14 cellular contexts compared by ENCODE assay signal in the genomic region with DNA sequence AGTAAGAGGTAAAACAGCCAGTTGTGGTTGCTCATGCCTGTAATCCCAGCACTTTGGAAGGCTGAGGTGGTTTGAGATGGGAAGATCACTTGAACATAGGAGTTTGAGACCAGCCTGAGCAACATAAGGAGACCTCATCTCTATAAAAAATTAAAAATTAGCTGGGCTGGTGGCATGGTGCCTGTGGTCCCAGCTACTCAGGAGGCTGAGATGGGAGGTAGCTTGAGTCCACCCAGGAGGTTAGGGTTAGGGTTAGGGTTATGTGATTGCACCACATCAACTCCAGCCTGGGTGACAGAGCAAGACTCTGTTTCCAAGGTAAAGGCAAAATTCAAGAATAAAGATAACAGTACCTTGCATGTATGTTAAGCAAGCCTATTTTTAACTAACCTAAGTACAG. TPM values are rescaled to one million over a fixed set of nuclear protein-coding genes. Genes with fewer than 3 reads are reported as not detected.
DNase-seq lines count a peak whose midpoint lies in the region; ATAC-seq and TF ChIP-seq lines count a peak whose summit lies in the region.
"Had no signal": no experiment of that assay in that cellular context is flagged by ENCODE, and none has a peak within 500 bp of the region (broad histone marks: within the 10 kb centered on the region; RNA-seq: fewer than 3 reads in every experiment).

No MANE protein-coding gene starts in this region.

- DNase-seq in GM12864 (ENCODE audit: low read depth), result no peak
- peak; percentile 56 for DNase-seq in NB4 (ENCODE audit: low read depth)
- DNase-seq in central memory CD8-positive, alpha-beta T cell (ENCODE audit: low spot score in 2 of 2), result no peak
- DNase-seq in spleen, result no peak
- DNase-seq in stimulated activated CD4-positive, alpha-beta T cell treated with anti-CD3 and anti-CD28 coated beads, Interleukin-12 subunit alpha, Interleukin-12 subunit beta, amount 100 ng/mL, for 4 hours, result no peak
- DNase-seq: activated gamma-delta T cell treated with Interleukin-2 at 50 U/mL for 16 hours; NCI-H1105 treated with DMSO at 0.1 percent for 48 hours; SHP77 treated with DMSO at 0.1 percent for 48 hours; stimulated activated CD4-positive, alpha-beta T cell treated with anti-CD3 and anti-CD28 coated beads, Interleukin-4, amount 100 ng/mL, for 4 hours had no signal

- peak overlapping the region in 7 of 8 donors; percentile 69 to 93 (median 86) for H3K27ac ChIP-seq in spleen

- no peak for ATAC-seq in central memory CD8-positive, alpha-beta T cell (replicated peaks; ENCODE audit: extremely low read depth, poor library complexity, severe bottlenecking)
- ATAC-seq in GM18502 (IDR thresholded peaks at IDR 0.05; ENCODE audit: poor library complexity, unreplicated experiment), result no peak
- ATAC-seq in GM19023 (IDR thresholded peaks at IDR 0.05; ENCODE audit: unreplicated experiment), result no peak
- ATAC-seq: WTC11 had no signal

- no peaks in the 10 kb centered on the region for H3K27me3 Mint-ChIP-seq in central memory CD8-positive, alpha-beta T cell

- no peaks in the 10 kb centered on the region for H3K36me3 ChIP-seq in spleen
- H3K36me3 ChIP-seq: HAP-1 had no signal

- no peaks in the 10 kb centered on the region for H3K9me3 Mint-ChIP-seq in central memory CD8-positive, alpha-beta T cell

- peak overlapping the region; percentile 15; the same call in 1 of the 2 replicates for H3K4me3 ChIP-seq in GM12864 (ENCODE audit: low read depth, low read length)
- peak overlapping the region; percentile 81 for H3K4me3 ChIP-seq in NB4 (ENCODE audit: low read depth, low read length)
- peak overlapping the region in 4 of 8 donors; percentile 21 to 65 (median 22) for H3K4me3 ChIP-seq in spleen
- H3K4me3 ChIP-seq: HAP-1 had no signal

- H3K4me1 Mint-ChIP-seq in central memory CD8-positive, alpha-beta T cell, result peaks cover 48% of the 10 kb centered on the region
- H3K4me1 Mint-ChIP-seq: WTC11 had no signal

- peaks cover 0 to 78% (median 38%) of the 10 kb centered on the region in 6 donors for H3K4me1 ChIP-seq in spleen
- H3K4me1 ChIP-seq: HAP-1 had no signal

- TF ChIP-seq CTCF in GM12864 (IDR thresholded peaks at IDR 0.05; ENCODE audit: low read depth, low read length, missing control alignments), result no peak
- TF ChIP-seq CTCF in NB4 (IDR thresholded peaks at IDR 0.05; ENCODE audit: low read depth, low read length), result no peak
- no peak for TF ChIP-seq CTCF in spleen (IDR thresholded peaks at IDR 0.05 in 8 of 11, conservative IDR thresholded peaks at IDR 0.05 in 3 of 11)

- no peaks in the 10 kb centered on the region for H3K9me3 ChIP-seq in spleen
- H3K9me3 ChIP-seq: HAP-1 had no signal

- peak overlapping the region; percentile 79 for H3K4me3 Mint-ChIP-seq in central memory CD8-positive, alpha-beta T cell
- H3K4me3 Mint-ChIP-seq: WTC11 had no signal

- no peaks in the 10 kb centered on the region for H3K27me3 ChIP-seq in spleen (replicated peaks in 1 of 7)

- TF ChIP-seq POLR2A in NB4 (IDR thresholded peaks at IDR 0.05; ENCODE audit: extremely low read depth, insufficient read length) (no peak), spleen (IDR thresholded peaks at IDR 0.05) (no peak)

- intact Hi-C loops in spleen (cut with DNase I; ENCODE audit: low total_unique reads), result no loop called here

- H3K36me3 Mint-ChIP-seq in central memory CD8-positive, alpha-beta T cell (ENCODE audit: insufficient read depth), result peaks cover 17% of the 10 kb centered on the region

- H3K27ac Mint-ChIP-seq in central memory CD8-positive, alpha-beta T cell (ENCODE audit: low read depth), result peak overlapping the region; percentile 99
- H3K27ac Mint-ChIP-seq: WTC11 had no signal

RNA-seq across cellular contexts. Expression of a gene that starts 3.5 kb away (rescaled TPM):
- total RNA-seq in spleen, result 10 to 100 TPM; 43.7 to 79.2 (median 51.1) TPM
- 10 to 100 TPM; 24.8 to 31.8 (median 24.8) TPM for polyA plus RNA-seq in spleen
- total RNA-seq: renal cortical epithelial cell had no signal
